In the genomic region with DNA sequence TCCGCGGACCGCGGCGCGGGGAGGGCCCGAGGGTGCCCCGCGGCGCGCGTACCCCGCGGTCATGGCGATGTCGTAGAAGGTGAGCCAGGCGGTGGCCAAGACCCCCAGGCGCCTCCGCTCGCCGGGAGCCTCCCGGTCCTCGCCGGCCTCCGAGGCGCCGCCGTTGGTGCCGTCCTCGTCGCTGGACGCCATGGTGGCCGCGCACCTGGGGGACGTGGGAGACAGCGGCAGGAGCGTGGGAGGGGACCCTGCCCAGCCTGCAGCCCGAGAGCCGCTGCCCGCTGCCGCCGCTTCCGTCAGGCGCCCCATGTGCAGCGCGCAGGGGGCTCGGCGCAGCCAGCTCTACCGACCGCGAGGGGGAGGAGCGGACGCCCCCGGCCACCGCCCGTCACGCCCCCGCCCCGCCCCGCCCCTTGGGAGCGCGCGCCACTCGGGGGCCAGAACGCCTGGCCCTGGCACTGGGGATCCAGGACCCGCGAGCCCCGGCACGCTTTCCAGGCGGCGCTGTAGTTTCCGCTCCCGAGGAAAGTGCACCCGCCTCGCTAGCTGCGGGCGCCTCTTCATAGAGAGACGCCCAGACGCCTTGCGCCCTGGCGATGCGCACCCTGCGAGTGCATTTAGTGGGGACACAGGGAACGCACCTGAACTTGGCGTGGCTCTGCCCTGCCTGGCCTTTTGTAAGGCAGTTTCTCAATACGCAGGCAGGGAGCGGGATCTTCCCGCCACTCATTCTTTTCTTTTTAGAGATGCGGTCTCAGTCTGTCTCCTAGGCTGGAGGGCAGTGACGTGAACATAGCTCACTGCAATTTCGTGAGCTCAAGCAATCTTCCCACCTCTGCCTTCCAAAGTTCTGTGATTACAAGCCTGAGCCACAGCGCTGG, we compare ENCODE assay signal across 8 cellular contexts. TPM values are rescaled to one million over a fixed set of nuclear protein-coding genes. Genes with fewer than 3 reads are reported as not detected.
DNase-seq lines count a peak whose midpoint lies in the region; ATAC-seq and TF ChIP-seq lines count a peak whose summit lies in the region.

A gene with protein sequence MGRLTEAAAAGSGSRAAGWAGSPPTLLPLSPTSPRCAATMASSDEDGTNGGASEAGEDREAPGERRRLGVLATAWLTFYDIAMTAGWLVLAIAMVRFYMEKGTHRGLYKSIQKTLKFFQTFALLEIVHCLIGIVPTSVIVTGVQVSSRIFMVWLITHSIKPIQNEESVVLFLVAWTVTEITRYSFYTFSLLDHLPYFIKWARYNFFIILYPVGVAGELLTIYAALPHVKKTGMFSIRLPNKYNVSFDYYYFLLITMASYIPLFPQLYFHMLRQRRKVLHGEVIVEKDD (minus strand): TSS at position 344 of the 881 bp plus-strand sequence. CDS start 35 bp downstream, at position 309.

- H3K4me3 ChIP-seq in ascending aorta (peak within 1 kb of the TSS; percentile 73 to 75), right atrium auricular region (peak within 1 kb of the TSS; percentile 72 to 75)

- H3K27ac ChIP-seq in ascending aorta (peak within 1 kb of the TSS; percentile 90 to 95), right atrium auricular region (peak within 1 kb of the TSS; percentile 91 to 99)

- ATAC-seq in GM21723 (IDR thresholded peaks at IDR 0.05; ENCODE audit: unreplicated experiment) = peak; percentile 71

- TF ChIP-seq CTCF in ascending aorta (IDR thresholded peaks at IDR 0.05) (peak in 1 of 3 experiments; percentile 29), right atrium auricular region (IDR thresholded peaks at IDR 0.05) (peak in 1 of 2 donors; percentile 59)

- H3K36me3 ChIP-seq in ascending aorta = peaks cover 0 to 6% of the 10 kb centered on the region in 2 donors
- H3K36me3 ChIP-seq in right atrium auricular region = peaks cover 10% of the 10 kb centered on the region

- DNase-seq in GM03348 (ENCODE audit: low spot score) (peak; percentile 94), KG1 (lab: John Stamatoyannopoulos, UW) (peak; percentile 52), T-helper 1 cell (peak; percentile 17 to 47 (median 35)), ascending aorta (ENCODE audit: low spot score in 2 of 2) (peak in 1 of 2 donors; percentile 86), right atrium auricular region (ENCODE audit: low spot score) (peak; percentile 70), pulmonary artery endothelial cell (ENCODE audit: low read depth, low spot score) (no peak), GOT3 (lab: John Stamatoyannopoulos, UW) (no peak)

- H3K4me1 ChIP-seq in ascending aorta (peaks cover 0 to 15% of the 10 kb centered on the region in 2 donors), right atrium auricular region (peaks cover 0 to 16% of the 10 kb centered on the region in 2 donors)

- intact Hi-C loops in ascending aorta (cut with DNase I) = loop anchor here (1.0 to 10.0 kb wide), 2 partner anchors 26 to 618 kb away; no protein-coding TSS in a partner anchor

- H3K27me3 ChIP-seq in ascending aorta (no peaks in the 10 kb centered on the region), right atrium auricular region (no peaks in the 10 kb centered on the region)

- H3K9me3 ChIP-seq in ascending aorta (no peaks in the 10 kb centered on the region), right atrium auricular region (no peaks in the 10 kb centered on the region)

RNA-seq across cellular contexts. Expression of the gene that starts here (rescaled TPM):
- total RNA-seq in ascending aorta (41.6 TPM), right atrium auricular region (100 to 1,000 TPM; 101 to 143 TPM), pulmonary artery endothelial cell (25.8 and 33.4 TPM in 2 replicates)

Comparison
In these comparisons a context has a peak if more than half of its experiments do, and no peak if none do; other contexts are left out.
1. DNase-seq: peak in GM03348 (single experiment), KG1 (single experiment), T-helper 1 cell (5 of 5) and right atrium auricular region (single experiment); none in pulmonary artery endothelial cell (single experiment) and GOT3 (single experiment).